ENCODE assay signal across 22 cellular contexts in the genomic region with DNA sequence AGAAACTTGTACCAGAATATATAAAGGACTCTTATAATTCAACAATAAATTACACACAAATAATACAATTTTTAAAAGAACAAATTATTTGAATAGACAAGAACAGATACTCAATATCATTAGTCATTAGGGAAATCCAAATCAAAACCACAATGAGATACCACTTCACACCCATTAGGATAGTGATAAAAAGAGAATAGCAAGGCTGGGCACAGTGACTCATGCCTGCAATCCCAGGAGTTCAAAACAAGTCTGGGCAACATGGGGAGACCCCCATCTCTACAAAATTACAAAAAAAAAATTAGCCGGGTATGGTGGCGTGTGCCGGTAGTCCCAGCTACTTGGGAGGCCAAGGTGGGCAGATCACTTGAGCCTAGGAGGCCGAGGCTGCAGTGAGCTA.
"Had no signal": no experiment of that assay in that cellular context is flagged by ENCODE, and none has a peak within 500 bp of the region (broad histone marks: within the 10 kb centered on the region; RNA-seq: fewer than 3 reads in every experiment).

No MANE protein-coding gene starts in this region.

- H3K4me3 ChIP-seq: hepatocyte, tibial artery had no signal

- H3K4me1 ChIP-seq: tibial artery had no signal

- H3K4me3 Mint-ChIP-seq: activated T-helper 1 cell treated with anti-CD3 and anti-CD28 coated beads, Interleukin-12 subunit alpha, Interleukin-12 subunit beta, Interleukin-2, Interleukin-4 antibody, amounts not matched to agents 30 ng/mL and 10 ng/mL and 1 ng/mL, durations not matched to agents 14 hours and 24 hours and 36 hours; brain; neural crest cell; stimulated activated naive CD8-positive, alpha-beta T cell treated with anti-CD3 and anti-CD28 coated beads, Interleukin-15, Interleukin-2, amounts not matched to agents 100 ng/mL and 50 ng/mL, for 24 hours; T-helper 1 cell treated with Interleukin-12 subunit alpha and Interleukin-12 subunit beta and Interleukin-4 antibody, amounts not matched to agents 30 μg/mL and 1 μg/mL, for 36 hours; WTC11 had no signal

- DNase-seq: activated CD4-positive, alpha-beta T cell treated with anti-CD3 and anti-CD28 coated beads for 4 hours; activated CD4-positive, alpha-beta T cell treated with anti-CD3 and anti-CD28 coated beads, Interleukin-2, amount 50 U/mL, for 48 hours; activated gamma-delta T cell treated with Interleukin-2 at 50 U/mL for 16 hours; aorta; caudate nucleus; dermis blood vessel endothelial cell; effector CD8-positive, alpha-beta T cell; foreskin melanocyte; glutamatergic neuron; mesenchymal stem cell; occipital lobe; stimulated activated CD4-positive, alpha-beta T cell treated with anti-CD3 and anti-CD28 coated beads, Interleukin-2, amount 100 ng/mL, for 48 hours; T1000; tibial artery had no signal

- H3K27ac ChIP-seq: hepatocyte, tibial artery had no signal

- H3K9me3 ChIP-seq: tibial artery had no signal

- H3K9me3 Mint-ChIP-seq: activated T-helper 1 cell treated with anti-CD3 and anti-CD28 coated beads, Interleukin-12 subunit alpha, Interleukin-12 subunit beta, Interleukin-2, Interleukin-4 antibody, amounts not matched to agents 30 ng/mL and 10 ng/mL and 1 ng/mL, durations not matched to agents 14 hours and 24 hours and 36 hours; brain; neural crest cell; stimulated activated naive CD8-positive, alpha-beta T cell treated with anti-CD3 and anti-CD28 coated beads, Interleukin-15, Interleukin-2, amounts not matched to agents 100 ng/mL and 50 ng/mL, for 24 hours; T-helper 1 cell treated with Interleukin-12 subunit alpha and Interleukin-12 subunit beta and Interleukin-4 antibody, amounts not matched to agents 30 μg/mL and 1 μg/mL, for 36 hours; WTC11 had no signal

- H3K27me3 Mint-ChIP-seq: brain; stimulated activated naive CD8-positive, alpha-beta T cell treated with anti-CD3 and anti-CD28 coated beads, Interleukin-15, Interleukin-2, amounts not matched to agents 100 ng/mL and 50 ng/mL, for 24 hours had no signal

- H3K4me1 Mint-ChIP-seq: neural crest cell had no signal

- H3K36me3 ChIP-seq: tibial artery had no signal

- H3K27me3 ChIP-seq: hepatocyte, tibial artery had no signal

- H3K36me3 Mint-ChIP-seq: brain, WTC11 had no signal

- ATAC-seq: sciatic nerve, WTC11 had no signal

- H3K27ac Mint-ChIP-seq: activated T-helper 1 cell treated with anti-CD3 and anti-CD28 coated beads, Interleukin-12 subunit alpha, Interleukin-12 subunit beta, Interleukin-2, Interleukin-4 antibody, amounts not matched to agents 30 ng/mL and 10 ng/mL and 1 ng/mL, durations not matched to agents 14 hours and 24 hours and 36 hours; stimulated activated naive CD8-positive, alpha-beta T cell treated with anti-CD3 and anti-CD28 coated beads, Interleukin-15, Interleukin-2, amounts not matched to agents 100 ng/mL and 50 ng/mL, for 24 hours; T-helper 1 cell treated with Interleukin-12 subunit alpha and Interleukin-12 subunit beta and Interleukin-4 antibody, amounts not matched to agents 30 μg/mL and 1 μg/mL, for 36 hours; WTC11 had no signal
